10 cellular contexts compared by ENCODE assay signal in the genomic region with DNA sequence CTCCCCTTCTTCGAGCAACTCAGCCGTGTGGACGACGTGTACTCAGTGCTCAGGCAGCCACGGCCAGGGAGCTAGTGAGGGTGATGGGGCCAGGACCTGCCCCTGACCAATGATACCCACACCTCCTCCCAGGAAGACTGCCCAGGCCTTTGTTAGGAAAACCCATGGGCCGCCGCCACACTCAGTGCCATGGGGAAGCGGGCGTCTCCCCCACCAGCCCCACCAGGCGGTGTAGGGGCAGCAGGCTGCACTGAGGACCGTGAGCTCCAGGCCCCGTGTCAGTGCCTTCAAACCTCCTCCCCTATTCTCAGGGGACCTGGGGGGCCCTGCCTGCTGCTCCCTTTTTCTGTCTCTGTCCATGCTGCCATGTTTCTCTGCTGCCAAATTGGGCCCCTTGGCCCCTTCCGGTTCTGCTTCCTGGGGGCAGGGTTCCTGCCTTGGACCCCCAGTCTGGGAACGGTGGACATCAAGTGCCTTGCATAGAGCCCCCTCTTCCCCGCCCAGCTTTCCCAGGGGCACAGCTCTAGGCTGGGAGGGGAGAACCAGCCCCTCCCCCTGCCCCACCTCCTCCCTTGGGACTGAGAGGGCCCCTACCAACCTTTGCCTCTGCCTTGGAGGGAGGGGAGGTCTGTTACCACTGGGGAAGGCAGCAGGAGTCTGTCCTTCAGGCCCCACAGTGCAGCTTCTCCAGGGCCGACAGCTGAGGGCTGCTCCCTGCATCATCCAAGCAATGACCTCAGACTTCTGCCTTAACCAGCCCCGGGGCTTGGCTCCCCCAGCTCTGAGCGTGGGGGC. TPM values are rescaled to one million over a fixed set of nuclear protein-coding genes. Genes with fewer than 3 reads are reported as not detected.
DNase-seq lines count a peak whose midpoint lies in the region; ATAC-seq and TF ChIP-seq lines count a peak whose summit lies in the region.
"Had no signal": no experiment of that assay in that cellular context is flagged by ENCODE, and none has a peak within 500 bp of the region (broad histone marks: within the 10 kb centered on the region; RNA-seq: fewer than 3 reads in every experiment).

No MANE protein-coding gene starts in this region.

- H3K27me3 Mint-ChIP-seq in CD4-positive, alpha-beta T cell = no peaks in the 10 kb centered on the region
- H3K27me3 Mint-ChIP-seq in glutamatergic neuron (ENCODE audit: unreplicated experiment) (peaks cover 13% of the 10 kb centered on the region), progenitor cell of endocrine pancreas (no peaks in the 10 kb centered on the region)

- CTCF ChIA-PET in CD4-positive, alpha-beta T cell (lab: Charles Lee) = interaction anchor here (1.0 kb wide), 2 partner anchors 8 kb away, joined by 3 read pairs; no protein-coding TSS in a partner anchor
- CTCF ChIA-PET in PC-3 (lab: Charles Lee) (interaction anchor here (0.7 kb wide), 1 partner anchor 8 kb away, joined by 3 read pairs; no protein-coding TSS in a partner anchor), mammary epithelial cell (lab: Charles Lee; ENCODE audit: low non-redundant PET) (no interaction called here)

- no peaks in the 10 kb centered on the region for H3K27me3 ChIP-seq in CD4-positive, alpha-beta T cell (ENCODE audit: control insufficient read depth, insufficient read depth, low read length)
- H3K27me3 ChIP-seq in PC-3 (ENCODE audit: low read length) (no peaks in the 10 kb centered on the region), mammary epithelial cell (ENCODE audit: insufficient read depth, low read length) (no peaks in the 10 kb centered on the region)

- H3F3A ChIP-seq in PC-3 (ENCODE audit: low read length, unreplicated experiment) = no peaks in the 10 kb centered on the region

- POLR2A ChIA-PET in CD4-positive, alpha-beta T cell (lab: Charles Lee) = interaction anchor here (0.7 to 5.0 kb wide), 6 partner anchors 9 to 134 kb away, joined by 3 to 74 read pairs (median 6); partner anchors contain the start of genes AAMP and PNKD
- POLR2A ChIA-PET in PC-3 (lab: Charles Lee; ENCODE audit: unreplicated experiment) = no interaction called here

- 78% methylated on average over 12 of the region's 18 CpGs for WGBS in mammary epithelial cell (ENCODE audit: low coverage, missing lambda C conversion rate)

- no peak for ATAC-seq in CD4-positive, alpha-beta T cell (ENCODE audit: poor library complexity)
- no peak for ATAC-seq in PC-3

- H3K9me3 ChIP-seq in CD4-positive, alpha-beta T cell (ENCODE audit: control insufficient read depth, low read length) = no peaks in the 10 kb centered on the region
- H3K9me3 ChIP-seq in PC-3 (ENCODE audit: low read length) (no peaks in the 10 kb centered on the region), mammary epithelial cell (replicated peaks; ENCODE audit: insufficient read depth, low read length) (no peaks in the 10 kb centered on the region)

- peaks cover 24% of the 10 kb centered on the region for H3K4me1 ChIP-seq in PC-3 (ENCODE audit: insufficient read depth, low read length)
- H3K4me1 ChIP-seq in mammary epithelial cell (ENCODE audit: insufficient read depth, low read length) = peaks cover 33% of the 10 kb centered on the region

- dilution Hi-C loops in mammary epithelial cell (cut with HindIII; ENCODE audit: low sequenced_read_pairs) = loop anchor here (5.0 kb wide), 2 partner anchors 77 to 107 kb away; no protein-coding TSS in a partner anchor

- H3K4me1 Mint-ChIP-seq in CD4-positive, alpha-beta T cell (ENCODE audit: low read depth) = peaks cover 60% of the 10 kb centered on the region
- peaks cover 18% of the 10 kb centered on the region for H3K4me1 Mint-ChIP-seq in glutamatergic neuron (ENCODE audit: low read depth, unreplicated experiment)
- peaks cover 13% of the 10 kb centered on the region for H3K4me1 Mint-ChIP-seq in progenitor cell of endocrine pancreas (ENCODE audit: low read depth)

- no peak for TF ChIP-seq CTCF in CD4-positive, alpha-beta T cell (IDR thresholded peaks at IDR 0.05)
- TF ChIP-seq CTCF in PC-3 (conservative IDR thresholded peaks at IDR 0.05; ENCODE audit: low read depth, low read length) (no peak), glutamatergic neuron (IDR thresholded peaks at IDR 0.05; ENCODE audit: partially characterized antibody, unreplicated experiment) (no peak), progenitor cell of endocrine pancreas (IDR thresholded peaks at IDR 0.05; ENCODE audit: unreplicated experiment) (no peak), mammary epithelial cell (conservative IDR thresholded peaks at IDR 0.05 in 1 of 2, IDR thresholded peaks at IDR 0.05 in 1 of 2; ENCODE audit: extremely low read depth in 1 of 2, insufficient read depth in 1 of 2, low read depth in 1 of 2, low read length in 2 of 2) (no peak)

- H3K36me3 Mint-ChIP-seq in CD4-positive, alpha-beta T cell (ENCODE audit: low read depth) = peaks cover 61% of the 10 kb centered on the region
- H3K36me3 Mint-ChIP-seq in glutamatergic neuron (ENCODE audit: unreplicated experiment) = no peaks in the 10 kb centered on the region
- H3K36me3 Mint-ChIP-seq in progenitor cell of endocrine pancreas (ENCODE audit: insufficient read depth) = peaks cover 3% of the 10 kb centered on the region

- peak overlapping the region; percentile 78 for H3K27ac ChIP-seq in CD4-positive, alpha-beta T cell (ENCODE audit: low read depth, low read length)
- H3K27ac ChIP-seq in PC-3 (ENCODE audit: low read length) = no peak overlapping the region
- H3K27ac ChIP-seq in mammary epithelial cell (ENCODE audit: insufficient read depth, low read depth, low read length) = no peak overlapping the region

- H3K4me3 Mint-ChIP-seq in CD4-positive, alpha-beta T cell = peak overlapping the region; percentile 71
- H3K4me3 Mint-ChIP-seq in glutamatergic neuron (ENCODE audit: unreplicated experiment) = peak overlapping the region; percentile 34
- no peak overlapping the region for H3K4me3 Mint-ChIP-seq in progenitor cell of endocrine pancreas (ENCODE audit: low read depth)

- peak overlapping the region; percentile 88 for H3K27ac Mint-ChIP-seq in CD4-positive, alpha-beta T cell
- H3K27ac Mint-ChIP-seq in glutamatergic neuron (ENCODE audit: unreplicated experiment) = peak overlapping the region; percentile 84
- H3K27ac Mint-ChIP-seq in progenitor cell of endocrine pancreas = peak overlapping the region; percentile 24
- H3K27ac Mint-ChIP-seq: activated naive CD4-positive, alpha-beta T cell treated with anti-CD3 and anti-CD28 coated beads for 36 hours had no signal

- H3K36me3 ChIP-seq in PC-3 (ENCODE audit: low read depth, low read length) (peaks cover 4% of the 10 kb centered on the region; the same call in 1 of the 2 replicates), mammary epithelial cell (ENCODE audit: insufficient read depth, low read length) (peaks cover 9% of the 10 kb centered on the region)

- H3K9me3 Mint-ChIP-seq in CD4-positive, alpha-beta T cell = no peaks in the 10 kb centered on the region
- peaks cover 5% of the 10 kb centered on the region for H3K9me3 Mint-ChIP-seq in glutamatergic neuron (ENCODE audit: unreplicated experiment)
- no peaks in the 10 kb centered on the region for H3K9me3 Mint-ChIP-seq in progenitor cell of endocrine pancreas (ENCODE audit: low read depth)
- H3K9me3 Mint-ChIP-seq: activated naive CD4-positive, alpha-beta T cell treated with anti-CD3 and anti-CD28 coated beads for 36 hours had no signal

- intact Hi-C loops in CD4-positive, alpha-beta T cell (cut with DNase I, micrococcal nuclease) = loop anchor here in 1 of 2 experiments (5.0 to 10.0 kb wide), 2 partner anchors 113 to 770 kb away; partner anchors contain the start of genes CNPPD1, RETREG2 and SLC23A3
- intact Hi-C loops in PC-3 (cut with micrococcal nuclease) = no loop called here
- intact Hi-C loops in mammary epithelial cell (cut with micrococcal nuclease) = no loop called here

- H3K4me3 ChIP-seq in PC-3 (ENCODE audit: low read length) (no peak overlapping the region), mammary epithelial cell (replicated peaks in 1 of 3; ENCODE audit: insufficient read depth in 1 of 3, low read depth in 2 of 3, low read length in 3 of 3) (no peak overlapping the region)

- H3K9ac ChIP-seq in PC-3 (ENCODE audit: low read length) = no peak overlapping the region
- no peak overlapping the region for H3K9ac ChIP-seq in mammary epithelial cell (ENCODE audit: insufficient read depth, low read length)

- no peak overlapping the region for H3K4me2 ChIP-seq in PC-3 (ENCODE audit: low read length)
- no peak overlapping the region for H3K4me2 ChIP-seq in mammary epithelial cell (ENCODE audit: insufficient read depth, low read depth, low read length)

- DNase-seq in CD4-positive, alpha-beta T cell = no peak
- DNase-seq in PC-3 (no peak), glutamatergic neuron (no peak), progenitor cell of endocrine pancreas (ENCODE audit: low spot score, unreplicated experiment) (no peak), HuH-7.5 (ENCODE audit: low spot score) (no peak), mammary epithelial cell (no peak), inferior parietal cortex (ENCODE audit: extremely low spot score) (no peak)
- DNase-seq in stimulated activated naive CD4-positive, alpha-beta T cell (lab: John Stamatoyannopoulos, UW) = no peak
- DNase-seq: activated naive CD4-positive, alpha-beta T cell treated with anti-CD3 and anti-CD28 coated beads for 36 hours had no signal

- in situ Hi-C loops in mammary epithelial cell (cut with MboI; ENCODE audit: low sequenced_read_pairs in 2 of 2) = loop anchor here in 1 of 2 donors (5.0 kb wide), 1 partner anchor 63 kb away; no protein-coding TSS in a partner anchor

- TSS peak; percentile 4 for BruUV-seq in PC-3 (replicated peaks; lab: Mats Ljungman, UMichigan)
- BruUV-seq in mammary epithelial cell (replicated peaks; lab: Mats Ljungman, UMichigan) = no TSS peak

- H2AFZ ChIP-seq in PC-3 (ENCODE audit: low read length) (no peak overlapping the region), mammary epithelial cell (ENCODE audit: low read depth, low read length) (no peak overlapping the region)

- H3K79me2 ChIP-seq in PC-3 (ENCODE audit: low read length) = peaks cover 25% of the 10 kb centered on the region
- peaks cover 37% of the 10 kb centered on the region for H3K79me2 ChIP-seq in mammary epithelial cell (ENCODE audit: insufficient read depth, low read length)

- no peaks in the 10 kb centered on the region for H4K20me1 ChIP-seq in PC-3 (ENCODE audit: low read length)
- no peaks in the 10 kb centered on the region for H4K20me1 ChIP-seq in mammary epithelial cell (ENCODE audit: insufficient read depth, low read length)

- no peaks in the 10 kb centered on the region for H3K9me2 ChIP-seq in PC-3 (replicated peaks; ENCODE audit: low read length)

RNA-seq across cellular contexts. Expression of gene CTDSP1, which starts 4.9 kb away (rescaled TPM):
- 10 to 100 TPM; 70.5 to 76.8 TPM for total RNA-seq in CD4-positive, alpha-beta T cell
- total RNA-seq in PC-3 (2014; rRNA removed) (73.2 and 94.6 TPM in 2 replicates), glutamatergic neuron (ENCODE audit: unreplicated experiment) (9.7 TPM), progenitor cell of endocrine pancreas (102 and 108 TPM in 2 replicates), mammary epithelial cell (10 to 100 TPM; 27.0 to 58.0 TPM)
- polyA plus RNA-seq in mammary epithelial cell = 79.1 TPM
- 123 TPM for polyA minus RNA-seq in mammary epithelial cell

RNA-seq across cellular contexts. Expression of gene VIL1, which starts 14.4 kb away (rescaled TPM):
- total RNA-seq in CD4-positive, alpha-beta T cell = under 1 TPM; 0.20 to 0.33 TPM
- 0.26 and 0.92 TPM in 2 replicates for total RNA-seq in PC-3 (2014; rRNA removed)
- total RNA-seq in glutamatergic neuron (ENCODE audit: unreplicated experiment) = not detected
- 281 and 305 TPM in 2 replicates for total RNA-seq in progenitor cell of endocrine pancreas
- total RNA-seq in mammary epithelial cell = not detected
- polyA plus RNA-seq in mammary epithelial cell = 0.01 TPM
- not detected for polyA minus RNA-seq in mammary epithelial cell
- total RNA-seq: activated naive CD4-positive, alpha-beta T cell treated with anti-CD3 and anti-CD28 coated beads for 36 hours; T-helper 1 cell treated with Interleukin-12 subunit alpha and Interleukin-12 subunit beta and Interleukin-4 antibody, amounts not matched to agents 30 ng/mL and 1 ng/mL, for 36 hours had no signal

RNA-seq across cellular contexts. Expression of gene SLC11A1, which starts 22.5 kb away (rescaled TPM):
- 1 to 10 TPM; 4.9 to 6.3 TPM for total RNA-seq in CD4-positive, alpha-beta T cell
- total RNA-seq in PC-3 (2014; rRNA removed) (0.17 and 0.33 TPM in 2 replicates), glutamatergic neuron (ENCODE audit: unreplicated experiment) (not detected), progenitor cell of endocrine pancreas (0.33 and 0.34 TPM in 2 replicates), mammary epithelial cell (under 1 TPM; 0.17 to 0.38 TPM)
- polyA plus RNA-seq in mammary epithelial cell = 0.51 TPM
- polyA minus RNA-seq in mammary epithelial cell = not detected
- total RNA-seq: activated naive CD4-positive, alpha-beta T cell treated with anti-CD3 and anti-CD28 coated beads for 36 hours had no signal

RNA-seq across cellular contexts. Expression of gene CATIP, which starts 47.9 kb away (rescaled TPM):
- not detected for total RNA-seq in CD4-positive, alpha-beta T cell
- total RNA-seq in PC-3 (2014; rRNA removed) (not detected in 2 replicates), glutamatergic neuron (ENCODE audit: unreplicated experiment) (not detected), progenitor cell of endocrine pancreas (3.3 and 3.8 TPM in 2 replicates), mammary epithelial cell (not detected)
- polyA plus RNA-seq in mammary epithelial cell = not detected
- not detected for polyA minus RNA-seq in mammary epithelial cell
- total RNA-seq: activated naive CD4-positive, alpha-beta T cell treated with anti-CD3 and anti-CD28 coated beads for 36 hours; T-helper 1 cell treated with Interleukin-12 subunit alpha and Interleukin-12 subunit beta and Interleukin-4 antibody, amounts not matched to agents 30 ng/mL and 1 ng/mL, for 36 hours had no signal

Comparison
In these comparisons a context has a peak if more than half of its experiments do, and no peak if none do; other contexts are left out.
1. H3K27ac Mint-ChIP-seq: peak in every context shown above with its lines; median percentile 88 in CD4-positive, alpha-beta T cell; 84 in glutamatergic neuron; 24 in progenitor cell of endocrine pancreas.
2. RNA of gene VIL1, which starts 14.4 kb away (total RNA-seq): 281 to 305 TPM in progenitor cell of endocrine pancreas; 0.20 to 0.33 TPM in CD4-positive, alpha-beta T cell, not detected in glutamatergic neuron (single experiment), 0.26 to 0.92 TPM in PC-3 and not detected in mammary epithelial cell; every median in the first group is over 100 times any median in the second.